ENCODE assay signal across 8 cellular contexts in the genomic region with DNA sequence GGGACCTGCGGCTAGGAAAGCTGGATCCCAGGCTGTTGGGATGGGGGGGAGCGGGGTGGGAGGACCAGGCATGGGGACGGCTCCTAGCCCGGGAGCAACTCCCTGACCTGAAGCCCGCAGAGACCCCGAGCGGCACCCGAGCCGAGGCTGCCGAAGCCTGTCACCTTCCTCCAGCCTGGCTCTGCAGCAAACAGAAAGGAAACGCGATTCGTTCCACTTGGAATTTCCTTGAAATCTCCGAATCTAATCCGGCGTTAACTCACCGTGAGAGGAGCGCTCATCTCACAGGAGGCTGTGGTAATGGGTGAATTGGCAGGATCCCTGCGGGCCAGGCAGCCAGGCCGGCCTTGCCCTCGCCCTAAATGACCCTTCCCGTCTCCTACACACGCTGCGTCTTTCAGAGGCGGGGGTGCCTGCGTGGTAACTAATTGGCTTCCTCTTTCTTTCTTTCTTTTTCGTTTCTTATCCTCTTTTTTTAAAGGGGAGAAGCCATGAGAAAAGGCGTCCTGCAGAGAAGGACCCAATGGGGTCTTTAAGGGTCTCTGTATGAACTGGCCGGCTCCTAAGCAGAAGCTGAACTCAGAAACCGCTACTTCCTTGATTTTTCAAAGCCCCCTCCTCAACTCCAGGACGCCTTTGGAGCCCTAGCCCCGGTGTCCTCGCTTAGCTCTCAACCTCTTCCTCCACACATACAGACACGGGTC. TPM values are rescaled to one million over a fixed set of nuclear protein-coding genes. Genes with fewer than 3 reads are reported as not detected.
DNase-seq lines count a peak whose midpoint lies in the region; ATAC-seq and TF ChIP-seq lines count a peak whose summit lies in the region.

No MANE protein-coding gene starts in this region.

- no peak for TF ChIP-seq CTCF in heart left ventricle (IDR thresholded peaks at IDR 0.05)
- no peak for TF ChIP-seq CTCF in upper lobe of left lung (IDR thresholded peaks at IDR 0.05)

- TF ChIP-seq EP300 in upper lobe of left lung (IDR thresholded peaks at IDR 0.05), result no peak

- no peak for ATAC-seq in heart left ventricle
- no peak for ATAC-seq in Right ventricle myocardium inferior
- no peak for ATAC-seq in T-helper 17 cell
- ATAC-seq in upper lobe of left lung (ENCODE audit: low FRiP score in 2 of 2), result no peak

- 2 to 4% (median 2%) methylated on average over 30 to 34 of the region's 34 CpGs for WGBS in heart left ventricle, 4 donors
- 2 to 3% methylated on average over 18 to 33 of the region's 34 CpGs for WGBS in upper lobe of left lung, 2 donors

- peaks cover 24% of the 10 kb centered on the region for H3K4me1 Mint-ChIP-seq in T-helper 17 cell

- H3K9me3 ChIP-seq in heart left ventricle, result no peaks in the 10 kb centered on the region
- peaks cover 3% of the 10 kb centered on the region for H3K9me3 ChIP-seq in T-helper 17 cell (ENCODE audit: control insufficient read depth, low read length, poor library complexity, severe bottlenecking)
- H3K9me3 ChIP-seq in iPS-20b (ENCODE audit: insufficient read depth, low read depth, low read length), result peaks cover 5% of the 10 kb centered on the region; the same call in 1 of the 2 replicates
- H3K9me3 ChIP-seq in upper lobe of left lung, result peaks cover 0 to 6% (median 0%) of the 10 kb centered on the region in 4 donors

- TF ChIP-seq POLR2A in heart left ventricle (IDR thresholded peaks at IDR 0.05) (no peak), upper lobe of left lung (IDR thresholded peaks at IDR 0.05) (no peak)

- DNase-seq in heart left ventricle (no peak), Right ventricle myocardium inferior (ENCODE audit: missing footprints) (no peak), T-helper 17 cell (no peak), upper lobe of left lung (peak in 1 of 2 donors; percentile 63), NCI-H187 treated with DMSO at 0.1 percent for 48 hours (lab: John Stamatoyannopoulos, UW) (no peak), SKM-1 (lab: John Stamatoyannopoulos, UW; ENCODE audit: unreplicated experiment) (no peak)
- DNase-seq in central memory CD4-positive, alpha-beta T cell, result no peak

- peak overlapping the region; percentile 11 to 57 (median 32) for H3K4me3 ChIP-seq in heart left ventricle
- peak overlapping the region; percentile 59 for H3K4me3 ChIP-seq in iPS-20b (ENCODE audit: low read length)
- peak overlapping the region; percentile 21 to 41 (median 26) for H3K4me3 ChIP-seq in upper lobe of left lung

- peak overlapping the region; percentile 82 for H3K4me3 Mint-ChIP-seq in T-helper 17 cell

- H3K36me3 ChIP-seq in heart left ventricle, result no peaks in the 10 kb centered on the region
- no peaks in the 10 kb centered on the region for H3K36me3 ChIP-seq in iPS-20b (ENCODE audit: insufficient read depth, low read depth, low read length)
- no peaks in the 10 kb centered on the region for H3K36me3 ChIP-seq in upper lobe of left lung

- intact Hi-C loops in heart left ventricle (cut with DNase I) (loop anchor here in 1 of 10 donors (10.0 kb wide), 1 partner anchor 59 kb away; no protein-coding TSS in a partner anchor), Right ventricle myocardium inferior (cut with DNase I) (no loop called here)

- peaks cover 68 to 100% (median 95%) of the 10 kb centered on the region in 9 donors for H3K27me3 ChIP-seq in heart left ventricle
- peaks cover 98% of the 10 kb centered on the region for H3K27me3 ChIP-seq in iPS-20b (ENCODE audit: insufficient read depth, low read length)
- peaks cover 2 to 70% (median 53%) of the 10 kb centered on the region in 4 donors for H3K27me3 ChIP-seq in upper lobe of left lung

- H3K27me3 Mint-ChIP-seq in T-helper 17 cell, result peaks cover 87% of the 10 kb centered on the region

- no peak overlapping the region for H3K27ac ChIP-seq in heart left ventricle
- no peak overlapping the region for H3K27ac ChIP-seq in iPS-20b (ENCODE audit: low read length)
- H3K27ac ChIP-seq in upper lobe of left lung, result no peak overlapping the region

- no peak overlapping the region for H3K27ac Mint-ChIP-seq in T-helper 17 cell

- no peak overlapping the region for H3K9ac ChIP-seq in iPS-20b (ENCODE audit: low read depth, low read length)

- peaks cover 6% of the 10 kb centered on the region for H3K36me3 Mint-ChIP-seq in T-helper 17 cell (ENCODE audit: low read depth)

- H3K4me1 ChIP-seq in heart left ventricle (peaks cover 10 to 48% (median 32%) of the 10 kb centered on the region in 12 donors), iPS-20b (ENCODE audit: insufficient read depth, low read length) (peaks cover 13% of the 10 kb centered on the region; the same call in 1 of the 2 replicates), upper lobe of left lung (peaks cover 39 to 44% (median 43%) of the 10 kb centered on the region in 4 donors)

RNA-seq across cellular contexts. Expression of a gene that starts 8.5 kb away (rescaled TPM):
- total RNA-seq in heart left ventricle (under 1 TPM in 3 of 9 donors, not detected in 6; 0.02 to 0.37 (median 0.14) TPM), Right ventricle myocardium inferior (not detected), T-helper 17 cell (10 to 100 TPM in 1 of 2 donors, not detected in 1; 10.1 TPM), upper lobe of left lung (under 1 TPM in 5 of 6 donors, not detected in 1; under 0.01 to 0.64 (median 0.43) TPM)
- under 1 TPM in 1 of 2 donors, not detected in 1; 0.01 TPM for polyA plus RNA-seq in heart left ventricle
